Comparison of ENCODE assay signal across 2 cellular contexts in the genomic region with DNA sequence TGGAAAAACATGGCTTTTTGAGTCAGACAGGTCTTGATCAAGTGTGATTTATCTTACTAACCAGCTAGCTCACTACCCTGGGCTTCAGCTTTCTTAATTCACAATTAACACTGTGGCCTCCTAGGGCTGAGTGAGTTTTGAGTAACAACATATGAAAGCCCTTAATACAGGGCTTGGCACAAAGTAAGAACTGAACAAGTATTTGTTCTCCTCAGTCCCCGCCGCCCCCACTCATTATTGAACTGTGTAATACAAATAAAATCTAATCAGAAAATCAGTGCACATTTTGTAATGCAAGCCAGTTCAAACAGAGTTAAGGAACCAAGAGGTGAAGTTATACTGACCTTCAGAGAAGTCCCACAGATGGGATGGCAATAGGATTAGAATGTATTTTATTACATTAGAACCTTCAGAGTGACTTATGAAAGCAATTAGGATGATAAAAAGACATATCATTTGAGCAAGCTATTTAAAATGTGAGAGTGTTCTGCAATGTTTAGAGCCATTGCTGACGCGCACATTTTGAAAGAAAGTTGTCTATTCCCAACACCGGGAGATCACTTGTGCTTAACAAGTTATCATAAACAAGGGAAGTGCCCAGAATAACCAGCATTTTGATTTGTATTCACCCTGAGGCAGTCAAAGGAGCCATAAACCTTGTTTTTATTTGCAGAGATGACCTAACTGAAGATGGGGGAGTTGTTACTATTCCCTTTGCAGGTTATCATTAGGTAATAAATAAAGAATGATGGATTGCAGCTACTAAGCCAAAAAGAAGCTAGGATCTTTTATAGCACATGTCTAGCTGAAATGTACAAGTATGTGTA.
TF ChIP-seq lines count a peak whose summit lies in the region.

No MANE protein-coding gene starts in this region.

TF ChIP-seq in liver, 16 proteins besides CTCF, POLR2A, EP300 and RAD21 (continued from another document):
- TF ChIP-seq, protein P1, sequence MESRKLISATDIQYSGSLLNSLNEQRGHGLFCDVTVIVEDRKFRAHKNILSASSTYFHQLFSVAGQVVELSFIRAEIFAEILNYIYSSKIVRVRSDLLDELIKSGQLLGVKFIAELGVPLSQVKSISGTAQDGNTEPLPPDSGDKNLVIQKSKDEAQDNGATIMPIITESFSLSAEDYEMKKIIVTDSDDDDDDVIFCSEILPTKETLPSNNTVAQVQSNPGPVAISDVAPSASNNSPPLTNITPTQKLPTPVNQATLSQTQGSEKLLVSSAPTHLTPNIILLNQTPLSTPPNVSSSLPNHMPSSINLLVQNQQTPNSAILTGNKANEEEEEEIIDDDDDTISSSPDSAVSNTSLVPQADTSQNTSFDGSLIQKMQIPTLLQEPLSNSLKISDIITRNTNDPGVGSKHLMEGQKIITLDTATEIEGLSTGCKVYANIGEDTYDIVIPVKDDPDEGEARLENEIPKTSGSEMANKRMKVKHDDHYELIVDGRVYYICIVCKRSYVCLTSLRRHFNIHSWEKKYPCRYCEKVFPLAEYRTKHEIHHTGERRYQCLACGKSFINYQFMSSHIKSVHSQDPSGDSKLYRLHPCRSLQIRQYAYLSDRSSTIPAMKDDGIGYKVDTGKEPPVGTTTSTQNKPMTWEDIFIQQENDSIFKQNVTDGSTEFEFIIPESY (IDR thresholded peaks at IDR 0.05), result no peak
- TF ChIP-seq, protein P2, sequence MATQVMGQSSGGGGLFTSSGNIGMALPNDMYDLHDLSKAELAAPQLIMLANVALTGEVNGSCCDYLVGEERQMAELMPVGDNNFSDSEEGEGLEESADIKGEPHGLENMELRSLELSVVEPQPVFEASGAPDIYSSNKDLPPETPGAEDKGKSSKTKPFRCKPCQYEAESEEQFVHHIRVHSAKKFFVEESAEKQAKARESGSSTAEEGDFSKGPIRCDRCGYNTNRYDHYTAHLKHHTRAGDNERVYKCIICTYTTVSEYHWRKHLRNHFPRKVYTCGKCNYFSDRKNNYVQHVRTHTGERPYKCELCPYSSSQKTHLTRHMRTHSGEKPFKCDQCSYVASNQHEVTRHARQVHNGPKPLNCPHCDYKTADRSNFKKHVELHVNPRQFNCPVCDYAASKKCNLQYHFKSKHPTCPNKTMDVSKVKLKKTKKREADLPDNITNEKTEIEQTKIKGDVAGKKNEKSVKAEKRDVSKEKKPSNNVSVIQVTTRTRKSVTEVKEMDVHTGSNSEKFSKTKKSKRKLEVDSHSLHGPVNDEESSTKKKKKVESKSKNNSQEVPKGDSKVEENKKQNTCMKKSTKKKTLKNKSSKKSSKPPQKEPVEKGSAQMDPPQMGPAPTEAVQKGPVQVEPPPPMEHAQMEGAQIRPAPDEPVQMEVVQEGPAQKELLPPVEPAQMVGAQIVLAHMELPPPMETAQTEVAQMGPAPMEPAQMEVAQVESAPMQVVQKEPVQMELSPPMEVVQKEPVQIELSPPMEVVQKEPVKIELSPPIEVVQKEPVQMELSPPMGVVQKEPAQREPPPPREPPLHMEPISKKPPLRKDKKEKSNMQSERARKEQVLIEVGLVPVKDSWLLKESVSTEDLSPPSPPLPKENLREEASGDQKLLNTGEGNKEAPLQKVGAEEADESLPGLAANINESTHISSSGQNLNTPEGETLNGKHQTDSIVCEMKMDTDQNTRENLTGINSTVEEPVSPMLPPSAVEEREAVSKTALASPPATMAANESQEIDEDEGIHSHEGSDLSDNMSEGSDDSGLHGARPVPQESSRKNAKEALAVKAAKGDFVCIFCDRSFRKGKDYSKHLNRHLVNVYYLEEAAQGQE (IDR thresholded peaks at IDR 0.05), result no peak
- TF ChIP-seq EGR1 (IDR thresholded peaks at IDR 0.05; ENCODE audit: low read depth in 2 of 2), result no peak
- no peak for TF ChIP-seq TAF1 (conservative IDR thresholded peaks at IDR 0.05)
- TF ChIP-seq, protein P3, sequence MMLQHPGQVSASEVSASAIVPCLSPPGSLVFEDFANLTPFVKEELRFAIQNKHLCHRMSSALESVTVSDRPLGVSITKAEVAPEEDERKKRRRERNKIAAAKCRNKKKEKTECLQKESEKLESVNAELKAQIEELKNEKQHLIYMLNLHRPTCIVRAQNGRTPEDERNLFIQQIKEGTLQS (IDR thresholded peaks at IDR 0.05), result no peak
- no peak for TF ChIP-seq NR2F2 (IDR thresholded peaks at IDR 0.05)
- peak in 1 of 2 donors; percentile 18 for TF ChIP-seq JUND (IDR thresholded peaks at IDR 0.05)
- no peak for TF ChIP-seq FOXA2 (IDR thresholded peaks at IDR 0.05)
- TF ChIP-seq, protein P4, sequence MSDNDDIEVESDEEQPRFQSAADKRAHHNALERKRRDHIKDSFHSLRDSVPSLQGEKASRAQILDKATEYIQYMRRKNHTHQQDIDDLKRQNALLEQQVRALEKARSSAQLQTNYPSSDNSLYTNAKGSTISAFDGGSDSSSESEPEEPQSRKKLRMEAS (IDR thresholded peaks at IDR 0.05), result no peak
- TF ChIP-seq FOXA1 (IDR thresholded peaks at IDR 0.05), result no peak
- no peak for TF ChIP-seq YY1 (IDR thresholded peaks at IDR 0.05)

TF ChIP-seq in HepG2, 621 proteins besides CTCF, POLR2A, EP300 and RAD21 (continued from another document):
- TF ChIP-seq, protein P5, sequence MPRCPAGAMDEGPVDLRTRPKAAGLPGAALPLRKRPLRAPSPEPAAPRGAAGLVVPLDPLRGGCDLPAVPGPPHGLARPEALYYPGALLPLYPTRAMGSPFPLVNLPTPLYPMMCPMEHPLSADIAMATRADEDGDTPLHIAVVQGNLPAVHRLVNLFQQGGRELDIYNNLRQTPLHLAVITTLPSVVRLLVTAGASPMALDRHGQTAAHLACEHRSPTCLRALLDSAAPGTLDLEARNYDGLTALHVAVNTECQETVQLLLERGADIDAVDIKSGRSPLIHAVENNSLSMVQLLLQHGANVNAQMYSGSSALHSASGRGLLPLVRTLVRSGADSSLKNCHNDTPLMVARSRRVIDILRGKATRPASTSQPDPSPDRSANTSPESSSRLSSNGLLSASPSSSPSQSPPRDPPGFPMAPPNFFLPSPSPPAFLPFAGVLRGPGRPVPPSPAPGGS (CRISPR knock-in tag; IDR thresholded peaks at IDR 0.05), result no peak
- TF ChIP-seq, protein P6, sequence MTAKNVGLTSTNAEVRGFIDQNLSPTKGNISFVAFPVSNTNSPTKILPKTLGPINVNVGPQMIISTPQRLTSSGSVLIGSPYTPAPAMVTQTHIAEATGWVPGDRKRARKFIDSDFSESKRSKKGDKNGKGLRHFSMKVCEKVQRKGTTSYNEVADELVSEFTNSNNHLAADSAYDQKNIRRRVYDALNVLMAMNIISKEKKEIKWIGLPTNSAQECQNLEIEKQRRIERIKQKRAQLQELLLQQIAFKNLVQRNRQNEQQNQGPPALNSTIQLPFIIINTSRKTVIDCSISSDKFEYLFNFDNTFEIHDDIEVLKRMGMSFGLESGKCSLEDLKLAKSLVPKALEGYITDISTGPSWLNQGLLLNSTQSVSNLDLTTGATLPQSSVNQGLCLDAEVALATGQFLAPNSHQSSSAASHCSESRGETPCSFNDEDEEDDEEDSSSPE (CRISPR knock-in tag; IDR thresholded peaks at IDR 0.05), result no peak
- TF ChIP-seq KAT2B (IDR thresholded peaks at IDR 0.05; ENCODE audit: borderline replicate concordance, low read depth, low read length), result no peak
- no peak for TF ChIP-seq ZBTB3 (CRISPR knock-in tag; IDR thresholded peaks at IDR 0.05; ENCODE audit: borderline replicate concordance, low read depth)
- TF ChIP-seq DR1 (CRISPR knock-in tag; IDR thresholded peaks at IDR 0.05), result no peak
- TF ChIP-seq, protein P7, sequence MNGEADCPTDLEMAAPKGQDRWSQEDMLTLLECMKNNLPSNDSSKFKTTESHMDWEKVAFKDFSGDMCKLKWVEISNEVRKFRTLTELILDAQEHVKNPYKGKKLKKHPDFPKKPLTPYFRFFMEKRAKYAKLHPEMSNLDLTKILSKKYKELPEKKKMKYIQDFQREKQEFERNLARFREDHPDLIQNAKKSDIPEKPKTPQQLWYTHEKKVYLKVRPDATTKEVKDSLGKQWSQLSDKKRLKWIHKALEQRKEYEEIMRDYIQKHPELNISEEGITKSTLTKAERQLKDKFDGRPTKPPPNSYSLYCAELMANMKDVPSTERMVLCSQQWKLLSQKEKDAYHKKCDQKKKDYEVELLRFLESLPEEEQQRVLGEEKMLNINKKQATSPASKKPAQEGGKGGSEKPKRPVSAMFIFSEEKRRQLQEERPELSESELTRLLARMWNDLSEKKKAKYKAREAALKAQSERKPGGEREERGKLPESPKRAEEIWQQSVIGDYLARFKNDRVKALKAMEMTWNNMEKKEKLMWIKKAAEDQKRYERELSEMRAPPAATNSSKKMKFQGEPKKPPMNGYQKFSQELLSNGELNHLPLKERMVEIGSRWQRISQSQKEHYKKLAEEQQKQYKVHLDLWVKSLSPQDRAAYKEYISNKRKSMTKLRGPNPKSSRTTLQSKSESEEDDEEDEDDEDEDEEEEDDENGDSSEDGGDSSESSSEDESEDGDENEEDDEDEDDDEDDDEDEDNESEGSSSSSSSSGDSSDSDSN (CRISPR knock-in tag; IDR thresholded peaks at IDR 0.05), result no peak
- no peak for TF ChIP-seq RCOR2 (CRISPR knock-in tag; IDR thresholded peaks at IDR 0.05)
- TF ChIP-seq ZNF317 (CRISPR knock-in tag; IDR thresholded peaks at IDR 0.05), result no peak
- TF ChIP-seq U2AF2 (IDR thresholded peaks at IDR 0.05; ENCODE audit: low read depth, low read length), result no peak
- TF ChIP-seq, protein P8, sequence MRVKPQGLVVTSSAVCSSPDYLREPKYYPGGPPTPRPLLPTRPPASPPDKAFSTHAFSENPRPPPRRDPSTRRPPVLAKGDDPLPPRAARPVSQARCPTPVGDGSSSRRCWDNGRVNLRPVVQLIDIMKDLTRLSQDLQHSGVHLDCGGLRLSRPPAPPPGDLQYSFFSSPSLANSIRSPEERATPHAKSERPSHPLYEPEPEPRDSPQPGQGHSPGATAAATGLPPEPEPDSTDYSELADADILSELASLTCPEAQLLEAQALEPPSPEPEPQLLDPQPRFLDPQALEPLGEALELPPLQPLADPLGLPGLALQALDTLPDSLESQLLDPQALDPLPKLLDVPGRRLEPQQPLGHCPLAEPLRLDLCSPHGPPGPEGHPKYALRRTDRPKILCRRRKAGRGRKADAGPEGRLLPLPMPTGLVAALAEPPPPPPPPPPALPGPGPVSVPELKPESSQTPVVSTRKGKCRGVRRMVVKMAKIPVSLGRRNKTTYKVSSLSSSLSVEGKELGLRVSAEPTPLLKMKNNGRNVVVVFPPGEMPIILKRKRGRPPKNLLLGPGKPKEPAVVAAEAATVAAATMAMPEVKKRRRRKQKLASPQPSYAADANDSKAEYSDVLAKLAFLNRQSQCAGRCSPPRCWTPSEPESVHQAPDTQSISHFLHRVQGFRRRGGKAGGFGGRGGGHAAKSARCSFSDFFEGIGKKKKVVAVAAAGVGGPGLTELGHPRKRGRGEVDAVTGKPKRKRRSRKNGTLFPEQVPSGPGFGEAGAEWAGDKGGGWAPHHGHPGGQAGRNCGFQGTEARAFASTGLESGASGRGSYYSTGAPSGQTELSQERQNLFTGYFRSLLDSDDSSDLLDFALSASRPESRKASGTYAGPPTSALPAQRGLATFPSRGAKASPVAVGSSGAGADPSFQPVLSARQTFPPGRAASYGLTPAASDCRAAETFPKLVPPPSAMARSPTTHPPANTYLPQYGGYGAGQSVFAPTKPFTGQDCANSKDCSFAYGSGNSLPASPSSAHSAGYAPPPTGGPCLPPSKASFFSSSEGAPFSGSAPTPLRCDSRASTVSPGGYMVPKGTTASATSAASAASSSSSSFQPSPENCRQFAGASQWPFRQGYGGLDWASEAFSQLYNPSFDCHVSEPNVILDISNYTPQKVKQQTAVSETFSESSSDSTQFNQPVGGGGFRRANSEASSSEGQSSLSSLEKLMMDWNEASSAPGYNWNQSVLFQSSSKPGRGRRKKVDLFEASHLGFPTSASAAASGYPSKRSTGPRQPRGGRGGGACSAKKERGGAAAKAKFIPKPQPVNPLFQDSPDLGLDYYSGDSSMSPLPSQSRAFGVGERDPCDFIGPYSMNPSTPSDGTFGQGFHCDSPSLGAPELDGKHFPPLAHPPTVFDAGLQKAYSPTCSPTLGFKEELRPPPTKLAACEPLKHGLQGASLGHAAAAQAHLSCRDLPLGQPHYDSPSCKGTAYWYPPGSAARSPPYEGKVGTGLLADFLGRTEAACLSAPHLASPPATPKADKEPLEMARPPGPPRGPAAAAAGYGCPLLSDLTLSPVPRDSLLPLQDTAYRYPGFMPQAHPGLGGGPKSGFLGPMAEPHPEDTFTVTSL (CRISPR knock-in tag; IDR thresholded peaks at IDR 0.05; ENCODE audit: borderline replicate concordance), result no peak
- TF ChIP-seq, protein P9, sequence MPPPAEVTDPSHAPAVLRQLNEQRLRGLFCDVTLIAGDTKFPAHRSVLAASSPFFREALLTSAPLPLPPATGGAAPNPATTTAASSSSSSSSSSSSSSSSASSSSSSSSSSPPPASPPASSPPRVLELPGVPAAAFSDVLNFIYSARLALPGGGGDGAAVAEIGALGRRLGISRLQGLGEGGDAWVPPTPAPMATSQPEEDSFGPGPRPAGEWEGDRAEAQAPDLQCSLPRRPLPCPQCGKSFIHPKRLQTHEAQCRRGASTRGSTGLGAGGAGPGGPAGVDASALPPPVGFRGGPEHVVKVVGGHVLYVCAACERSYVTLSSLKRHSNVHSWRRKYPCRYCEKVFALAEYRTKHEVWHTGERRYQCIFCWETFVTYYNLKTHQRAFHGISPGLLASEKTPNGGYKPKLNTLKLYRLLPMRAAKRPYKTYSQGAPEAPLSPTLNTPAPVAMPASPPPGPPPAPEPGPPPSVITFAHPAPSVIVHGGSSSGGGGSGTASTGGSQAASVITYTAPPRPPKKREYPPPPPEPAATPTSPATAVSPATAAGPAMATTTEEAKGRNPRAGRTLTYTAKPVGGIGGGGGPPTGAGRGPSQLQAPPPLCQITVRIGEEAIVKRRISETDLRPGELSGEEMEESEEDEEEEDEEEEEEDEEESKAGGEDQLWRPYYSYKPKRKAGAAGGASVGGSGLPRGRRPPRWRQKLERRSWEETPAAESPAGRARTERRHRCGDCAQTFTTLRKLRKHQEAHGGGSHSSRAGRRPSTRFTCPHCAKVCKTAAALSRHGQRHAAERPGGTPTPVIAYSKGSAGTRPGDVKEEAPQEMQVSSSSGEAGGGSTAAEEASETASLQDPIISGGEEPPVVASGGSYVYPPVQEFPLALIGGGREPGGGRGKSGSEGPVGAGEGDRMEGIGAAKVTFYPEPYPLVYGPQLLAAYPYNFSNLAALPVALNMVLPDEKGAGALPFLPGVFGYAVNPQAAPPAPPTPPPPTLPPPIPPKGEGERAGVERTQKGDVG (CRISPR knock-in tag; IDR thresholded peaks at IDR 0.05; ENCODE audit: borderline replicate concordance), result no peak
- TF ChIP-seq IKZF4 (CRISPR knock-in tag; IDR thresholded peaks at IDR 0.05; ENCODE audit: borderline replicate concordance, low read depth, not compliant biosample characterization), result no peak
TF ChIP-seq in HepG2: peak in this region for 0.
